ENCODE assay signal across 34 cellular contexts in the genomic region with DNA sequence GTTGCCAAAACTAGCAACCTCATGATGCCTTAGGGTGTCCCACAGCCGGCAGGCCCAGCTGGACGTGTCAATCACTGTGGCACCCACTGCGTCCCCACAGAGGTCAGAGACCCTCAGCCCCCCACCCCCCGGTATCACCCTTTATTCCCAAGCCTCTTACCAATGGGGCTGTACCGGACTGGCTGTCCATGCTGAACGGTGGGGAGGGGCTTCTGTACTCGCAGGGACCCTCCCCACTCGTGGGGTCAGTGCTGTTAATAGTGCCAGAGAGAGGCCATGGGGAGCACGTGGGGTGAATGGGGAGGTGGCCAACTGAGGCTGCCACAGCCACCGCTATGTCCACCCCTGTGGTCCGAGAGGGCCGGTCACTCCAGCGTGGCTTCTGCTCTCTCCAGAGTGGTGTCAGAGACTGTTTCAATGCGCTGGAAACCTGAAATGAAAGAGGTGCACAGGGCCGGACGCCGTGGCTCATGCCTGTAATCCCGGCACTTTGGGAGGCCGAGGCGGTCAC.
"Had no signal": no experiment of that assay in that cellular context is flagged by ENCODE, and none has a peak within 500 bp of the region (broad histone marks: within the 10 kb centered on the region; RNA-seq: fewer than 3 reads in every experiment).

No MANE protein-coding gene starts in this region.

- H3K36me3 Mint-ChIP-seq: activated naive CD4-positive, alpha-beta T cell treated with anti-CD3 and anti-CD28 coated beads, Interleukin-2, amount 10 ng/mL, durations not matched to agents 7 days and 5 days; activated naive CD8-positive, alpha-beta T cell; brain had no signal

- H3K4me3 Mint-ChIP-seq: activated CD4-positive, alpha-beta memory T cell treated with anti-CD3 and anti-CD28 coated beads, Interleukin-2, amount 10 ng/mL, durations not matched to agents 7 days and 5 days; activated naive CD4-positive, alpha-beta T cell treated with anti-CD3 and anti-CD28 coated beads, Interleukin-2, amount 10 ng/mL, durations not matched to agents 7 days and 5 days; activated naive CD8-positive, alpha-beta T cell; activated naive CD8-positive, alpha-beta T cell treated with anti-CD3 and anti-CD28 coated beads, Interleukin-2, amount 50 U/mL, for 24 hours; brain had no signal

- H3K36me3 ChIP-seq: Peyer's patch, WERI-Rb-1 had no signal

- H3K27me3 ChIP-seq: MG63, Peyer's patch had no signal

- H3K27me3 Mint-ChIP-seq: activated CD4-positive, alpha-beta memory T cell treated with anti-CD3 and anti-CD28 coated beads, Interleukin-2, amount 10 ng/mL, durations not matched to agents 7 days and 5 days; activated naive CD8-positive, alpha-beta T cell treated with anti-CD3 and anti-CD28 coated beads, Interleukin-2, amount 50 U/mL, for 24 hours had no signal

- H3K9me3 Mint-ChIP-seq: activated CD4-positive, alpha-beta memory T cell treated with anti-CD3 and anti-CD28 coated beads, Interleukin-2, amount 10 ng/mL, durations not matched to agents 7 days and 5 days; activated naive CD4-positive, alpha-beta T cell treated with anti-CD3 and anti-CD28 coated beads, Interleukin-2, amount 10 ng/mL, durations not matched to agents 7 days and 5 days; activated naive CD8-positive, alpha-beta T cell treated with anti-CD3 and anti-CD28 coated beads, Interleukin-2, amount 50 U/mL, for 24 hours had no signal

- DNase-seq: activated CD4-positive, alpha-beta memory T cell treated with anti-CD3 and anti-CD28 coated beads, Interleukin-2, amount 10 ng/mL, durations not matched to agents 7 days and 5 days; activated CD4-positive, alpha-beta T cell treated with anti-CD3 and anti-CD28 coated beads for 1 hour; activated CD4-positive, alpha-beta T cell treated with anti-CD3 and anti-CD28 coated beads for 48 hours; activated CD4-positive, CD25-positive, alpha-beta regulatory T cell; activated effector memory CD4-positive, alpha-beta T cell treated with Interleukin-2 at 50 U/mL for 16 hours; activated naive CD4-positive, alpha-beta T cell treated with anti-CD3 and anti-CD28 coated beads, Interleukin-2, amount 10 ng/mL, durations not matched to agents 7 days and 5 days; activated naive CD8-positive, alpha-beta T cell treated with anti-CD3 and anti-CD28 coated beads, Interleukin-2, amount 50 U/mL, for 24 hours; activated T-cell treated with anti-CD3 and anti-CD28 coated beads, Interleukin-2, amount 50 U/mL, for 48 hours; anterior cingulate cortex; caudate nucleus; Kasumi-1; KG1; MG63; NCI-H1048; NCI-H1105 treated with DMSO at 0.1 percent for 48 hours; NCI-H1436; NCI-H1694; NCI-H1930; NCI-H2081 treated with DMSO at 0.1 percent for 48 hours; NCI-H226; NCI-H446 treated with DMSO at 0.1 percent for 48 hours; NCI-H524 treated with DMSO at 0.1 percent for 48 hours; PC-3; Peyer's patch; SIG-M5; SW 1271; T-helper 1 cell; T-helper 2 cell; T-helper 9 cell; WERI-Rb-1 had no signal

- H3K4me3 ChIP-seq: MG63, Peyer's patch had no signal

- H3K9me3 ChIP-seq: Peyer's patch had no signal

- ATAC-seq: activated naive CD8-positive, alpha-beta T cell treated with anti-CD3 and anti-CD28 coated beads, Interleukin-2, amount 50 U/mL, for 24 hours; PC-3; Right ventricle myocardium inferior had no signal

- H3K27ac Mint-ChIP-seq: activated CD4-positive, alpha-beta memory T cell treated with anti-CD3 and anti-CD28 coated beads, Interleukin-2, amount 10 ng/mL, durations not matched to agents 7 days and 5 days; activated naive CD4-positive, alpha-beta T cell treated with anti-CD3 and anti-CD28 coated beads, Interleukin-2, amount 10 ng/mL, durations not matched to agents 7 days and 5 days; activated naive CD8-positive, alpha-beta T cell; activated naive CD8-positive, alpha-beta T cell treated with anti-CD3 and anti-CD28 coated beads, Interleukin-2, amount 50 U/mL, for 24 hours; brain had no signal

- H3K4me1 ChIP-seq: Peyer's patch had no signal

- H3K27ac ChIP-seq: Peyer's patch, RWPE1, WERI-Rb-1 had no signal
